Comparison of ENCODE assay signal across 1 cellular context in the genomic region with DNA sequence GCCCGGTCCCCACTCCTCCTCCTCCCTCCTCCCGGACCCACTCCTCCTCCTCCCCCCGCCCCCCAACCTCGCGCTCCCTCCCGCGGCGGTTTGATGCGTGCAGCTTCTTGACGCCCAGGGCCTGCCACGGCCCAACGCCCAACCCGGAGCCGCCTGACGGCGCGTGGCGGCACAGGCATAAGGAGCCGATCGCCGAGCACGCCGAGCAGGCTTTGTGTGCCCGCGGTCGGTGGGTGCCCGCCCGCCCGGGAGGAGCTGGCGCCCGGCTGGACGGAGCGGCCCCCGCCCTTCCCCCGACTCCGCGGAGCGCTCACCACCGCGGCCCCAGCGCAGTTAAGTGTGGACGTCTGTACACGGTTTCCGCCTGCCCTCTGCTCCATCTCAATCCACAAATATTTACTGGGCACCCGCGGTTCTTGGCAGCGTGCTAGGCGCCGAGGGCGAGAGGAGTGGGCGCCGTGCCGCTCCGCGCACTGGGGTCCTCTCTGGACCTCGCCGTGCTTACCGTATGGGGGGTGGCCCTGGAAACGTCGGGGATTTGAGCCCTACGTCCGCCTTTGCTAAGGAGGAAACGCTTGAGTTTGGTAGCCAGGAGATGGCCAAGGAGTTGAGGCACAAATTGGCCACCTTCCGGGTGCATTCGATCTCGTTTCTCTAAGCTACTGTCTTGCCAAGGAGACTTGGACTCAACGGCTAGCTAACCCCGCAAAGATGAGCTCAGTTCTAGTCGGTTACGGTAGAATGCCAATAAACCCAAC.
A peak's percentile ranks its signal among the peaks of the same experiment; 100 is the strongest.
TF ChIP-seq lines count a peak whose summit lies in the region.

No MANE protein-coding gene starts in this region.

TF ChIP-seq in K562, 482 proteins besides CTCF, POLR2A, EP300 and RAD21 (continued from another document and continues in another):
- TF ChIP-seq, protein P1, sequence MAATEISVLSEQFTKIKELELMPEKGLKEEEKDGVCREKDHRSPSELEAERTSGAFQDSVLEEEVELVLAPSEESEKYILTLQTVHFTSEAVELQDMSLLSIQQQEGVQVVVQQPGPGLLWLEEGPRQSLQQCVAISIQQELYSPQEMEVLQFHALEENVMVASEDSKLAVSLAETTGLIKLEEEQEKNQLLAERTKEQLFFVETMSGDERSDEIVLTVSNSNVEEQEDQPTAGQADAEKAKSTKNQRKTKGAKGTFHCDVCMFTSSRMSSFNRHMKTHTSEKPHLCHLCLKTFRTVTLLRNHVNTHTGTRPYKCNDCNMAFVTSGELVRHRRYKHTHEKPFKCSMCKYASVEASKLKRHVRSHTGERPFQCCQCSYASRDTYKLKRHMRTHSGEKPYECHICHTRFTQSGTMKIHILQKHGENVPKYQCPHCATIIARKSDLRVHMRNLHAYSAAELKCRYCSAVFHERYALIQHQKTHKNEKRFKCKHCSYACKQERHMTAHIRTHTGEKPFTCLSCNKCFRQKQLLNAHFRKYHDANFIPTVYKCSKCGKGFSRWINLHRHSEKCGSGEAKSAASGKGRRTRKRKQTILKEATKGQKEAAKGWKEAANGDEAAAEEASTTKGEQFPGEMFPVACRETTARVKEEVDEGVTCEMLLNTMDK (IDR thresholded peaks at IDR 0.05; ENCODE audit: borderline replicate concordance, insufficient read depth, low read depth, low read length, poor library complexity, severe bottlenecking) = no peak
- TF ChIP-seq, protein P2, sequence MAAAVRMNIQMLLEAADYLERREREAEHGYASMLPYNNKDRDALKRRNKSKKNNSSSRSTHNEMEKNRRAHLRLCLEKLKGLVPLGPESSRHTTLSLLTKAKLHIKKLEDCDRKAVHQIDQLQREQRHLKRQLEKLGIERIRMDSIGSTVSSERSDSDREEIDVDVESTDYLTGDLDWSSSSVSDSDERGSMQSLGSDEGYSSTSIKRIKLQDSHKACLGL (CRISPR knock-in tag; IDR thresholded peaks at IDR 0.05; ENCODE audit: borderline replicate concordance, poor library complexity, severe bottlenecking) = no peak
- TF ChIP-seq, protein P3, sequence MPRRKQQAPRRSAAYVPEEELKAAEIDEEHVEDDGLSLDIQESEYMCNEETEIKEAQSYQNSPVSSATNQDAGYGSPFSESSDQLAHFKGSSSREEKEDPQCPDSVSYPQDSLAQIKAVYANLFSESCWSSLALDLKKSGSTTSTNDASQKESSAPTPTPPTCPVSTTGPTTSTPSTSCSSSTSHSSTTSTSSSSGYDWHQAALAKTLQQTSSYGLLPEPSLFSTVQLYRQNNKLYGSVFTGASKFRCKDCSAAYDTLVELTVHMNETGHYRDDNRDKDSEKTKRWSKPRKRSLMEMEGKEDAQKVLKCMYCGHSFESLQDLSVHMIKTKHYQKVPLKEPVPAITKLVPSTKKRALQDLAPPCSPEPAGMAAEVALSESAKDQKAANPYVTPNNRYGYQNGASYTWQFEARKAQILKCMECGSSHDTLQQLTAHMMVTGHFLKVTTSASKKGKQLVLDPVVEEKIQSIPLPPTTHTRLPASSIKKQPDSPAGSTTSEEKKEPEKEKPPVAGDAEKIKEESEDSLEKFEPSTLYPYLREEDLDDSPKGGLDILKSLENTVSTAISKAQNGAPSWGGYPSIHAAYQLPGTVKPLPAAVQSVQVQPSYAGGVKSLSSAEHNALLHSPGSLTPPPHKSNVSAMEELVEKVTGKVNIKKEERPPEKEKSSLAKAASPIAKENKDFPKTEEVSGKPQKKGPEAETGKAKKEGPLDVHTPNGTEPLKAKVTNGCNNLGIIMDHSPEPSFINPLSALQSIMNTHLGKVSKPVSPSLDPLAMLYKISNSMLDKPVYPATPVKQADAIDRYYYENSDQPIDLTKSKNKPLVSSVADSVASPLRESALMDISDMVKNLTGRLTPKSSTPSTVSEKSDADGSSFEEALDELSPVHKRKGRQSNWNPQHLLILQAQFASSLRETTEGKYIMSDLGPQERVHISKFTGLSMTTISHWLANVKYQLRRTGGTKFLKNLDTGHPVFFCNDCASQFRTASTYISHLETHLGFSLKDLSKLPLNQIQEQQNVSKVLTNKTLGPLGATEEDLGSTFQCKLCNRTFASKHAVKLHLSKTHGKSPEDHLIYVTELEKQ (CRISPR knock-in tag; IDR thresholded peaks at IDR 0.05) = no peak
- no peak for TF ChIP-seq MAFG (tag; conservative IDR thresholded peaks at IDR 0.05)
- no peak for TF ChIP-seq RBM39 (optimal IDR thresholded peaks at IDR 0.05; ENCODE audit: low read depth, low read length)
- TF ChIP-seq SIN3A (IDR thresholded peaks at IDR 0.05; ENCODE audit: borderline replicate concordance in 2 of 2, control insufficient read depth in 1 of 2, low read depth in 2 of 2, low read length in 2 of 2) = peak in 1 of 2 experiments; percentile 80; a peak in 2 of 4 replicates
- no peak; the same call in 1 of the 2 replicates for TF ChIP-seq MYNN (IDR thresholded peaks at IDR 0.05)
- no peak for TF ChIP-seq MYNN (CRISPR knock-in tag; IDR thresholded peaks at IDR 0.05)
- no peak for TF ChIP-seq BMI1 (IDR thresholded peaks at IDR 0.05; ENCODE audit: low read length)
- peak; percentile 34; the same call in 1 of the 2 replicates for TF ChIP-seq ZEB2 (IDR thresholded peaks at IDR 0.05)
- TF ChIP-seq, protein P4, sequence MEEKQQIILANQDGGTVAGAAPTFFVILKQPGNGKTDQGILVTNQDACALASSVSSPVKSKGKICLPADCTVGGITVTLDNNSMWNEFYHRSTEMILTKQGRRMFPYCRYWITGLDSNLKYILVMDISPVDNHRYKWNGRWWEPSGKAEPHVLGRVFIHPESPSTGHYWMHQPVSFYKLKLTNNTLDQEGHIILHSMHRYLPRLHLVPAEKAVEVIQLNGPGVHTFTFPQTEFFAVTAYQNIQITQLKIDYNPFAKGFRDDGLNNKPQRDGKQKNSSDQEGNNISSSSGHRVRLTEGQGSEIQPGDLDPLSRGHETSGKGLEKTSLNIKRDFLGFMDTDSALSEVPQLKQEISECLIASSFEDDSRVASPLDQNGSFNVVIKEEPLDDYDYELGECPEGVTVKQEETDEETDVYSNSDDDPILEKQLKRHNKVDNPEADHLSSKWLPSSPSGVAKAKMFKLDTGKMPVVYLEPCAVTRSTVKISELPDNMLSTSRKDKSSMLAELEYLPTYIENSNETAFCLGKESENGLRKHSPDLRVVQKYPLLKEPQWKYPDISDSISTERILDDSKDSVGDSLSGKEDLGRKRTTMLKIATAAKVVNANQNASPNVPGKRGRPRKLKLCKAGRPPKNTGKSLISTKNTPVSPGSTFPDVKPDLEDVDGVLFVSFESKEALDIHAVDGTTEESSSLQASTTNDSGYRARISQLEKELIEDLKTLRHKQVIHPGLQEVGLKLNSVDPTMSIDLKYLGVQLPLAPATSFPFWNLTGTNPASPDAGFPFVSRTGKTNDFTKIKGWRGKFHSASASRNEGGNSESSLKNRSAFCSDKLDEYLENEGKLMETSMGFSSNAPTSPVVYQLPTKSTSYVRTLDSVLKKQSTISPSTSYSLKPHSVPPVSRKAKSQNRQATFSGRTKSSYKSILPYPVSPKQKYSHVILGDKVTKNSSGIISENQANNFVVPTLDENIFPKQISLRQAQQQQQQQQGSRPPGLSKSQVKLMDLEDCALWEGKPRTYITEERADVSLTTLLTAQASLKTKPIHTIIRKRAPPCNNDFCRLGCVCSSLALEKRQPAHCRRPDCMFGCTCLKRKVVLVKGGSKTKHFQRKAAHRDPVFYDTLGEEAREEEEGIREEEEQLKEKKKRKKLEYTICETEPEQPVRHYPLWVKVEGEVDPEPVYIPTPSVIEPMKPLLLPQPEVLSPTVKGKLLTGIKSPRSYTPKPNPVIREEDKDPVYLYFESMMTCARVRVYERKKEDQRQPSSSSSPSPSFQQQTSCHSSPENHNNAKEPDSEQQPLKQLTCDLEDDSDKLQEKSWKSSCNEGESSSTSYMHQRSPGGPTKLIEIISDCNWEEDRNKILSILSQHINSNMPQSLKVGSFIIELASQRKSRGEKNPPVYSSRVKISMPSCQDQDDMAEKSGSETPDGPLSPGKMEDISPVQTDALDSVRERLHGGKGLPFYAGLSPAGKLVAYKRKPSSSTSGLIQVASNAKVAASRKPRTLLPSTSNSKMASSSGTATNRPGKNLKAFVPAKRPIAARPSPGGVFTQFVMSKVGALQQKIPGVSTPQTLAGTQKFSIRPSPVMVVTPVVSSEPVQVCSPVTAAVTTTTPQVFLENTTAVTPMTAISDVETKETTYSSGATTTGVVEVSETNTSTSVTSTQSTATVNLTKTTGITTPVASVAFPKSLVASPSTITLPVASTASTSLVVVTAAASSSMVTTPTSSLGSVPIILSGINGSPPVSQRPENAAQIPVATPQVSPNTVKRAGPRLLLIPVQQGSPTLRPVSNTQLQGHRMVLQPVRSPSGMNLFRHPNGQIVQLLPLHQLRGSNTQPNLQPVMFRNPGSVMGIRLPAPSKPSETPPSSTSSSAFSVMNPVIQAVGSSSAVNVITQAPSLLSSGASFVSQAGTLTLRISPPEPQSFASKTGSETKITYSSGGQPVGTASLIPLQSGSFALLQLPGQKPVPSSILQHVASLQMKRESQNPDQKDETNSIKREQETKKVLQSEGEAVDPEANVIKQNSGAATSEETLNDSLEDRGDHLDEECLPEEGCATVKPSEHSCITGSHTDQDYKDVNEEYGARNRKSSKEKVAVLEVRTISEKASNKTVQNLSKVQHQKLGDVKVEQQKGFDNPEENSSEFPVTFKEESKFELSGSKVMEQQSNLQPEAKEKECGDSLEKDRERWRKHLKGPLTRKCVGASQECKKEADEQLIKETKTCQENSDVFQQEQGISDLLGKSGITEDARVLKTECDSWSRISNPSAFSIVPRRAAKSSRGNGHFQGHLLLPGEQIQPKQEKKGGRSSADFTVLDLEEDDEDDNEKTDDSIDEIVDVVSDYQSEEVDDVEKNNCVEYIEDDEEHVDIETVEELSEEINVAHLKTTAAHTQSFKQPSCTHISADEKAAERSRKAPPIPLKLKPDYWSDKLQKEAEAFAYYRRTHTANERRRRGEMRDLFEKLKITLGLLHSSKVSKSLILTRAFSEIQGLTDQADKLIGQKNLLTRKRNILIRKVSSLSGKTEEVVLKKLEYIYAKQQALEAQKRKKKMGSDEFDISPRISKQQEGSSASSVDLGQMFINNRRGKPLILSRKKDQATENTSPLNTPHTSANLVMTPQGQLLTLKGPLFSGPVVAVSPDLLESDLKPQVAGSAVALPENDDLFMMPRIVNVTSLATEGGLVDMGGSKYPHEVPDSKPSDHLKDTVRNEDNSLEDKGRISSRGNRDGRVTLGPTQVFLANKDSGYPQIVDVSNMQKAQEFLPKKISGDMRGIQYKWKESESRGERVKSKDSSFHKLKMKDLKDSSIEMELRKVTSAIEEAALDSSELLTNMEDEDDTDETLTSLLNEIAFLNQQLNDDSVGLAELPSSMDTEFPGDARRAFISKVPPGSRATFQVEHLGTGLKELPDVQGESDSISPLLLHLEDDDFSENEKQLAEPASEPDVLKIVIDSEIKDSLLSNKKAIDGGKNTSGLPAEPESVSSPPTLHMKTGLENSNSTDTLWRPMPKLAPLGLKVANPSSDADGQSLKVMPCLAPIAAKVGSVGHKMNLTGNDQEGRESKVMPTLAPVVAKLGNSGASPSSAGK (IDR thresholded peaks at IDR 0.05) = peak; percentile 36; the same call in 1 of the 2 replicates
- TF ChIP-seq ZNF76 (CRISPR knock-in tag; IDR thresholded peaks at IDR 0.05; ENCODE audit: borderline replicate concordance) = no peak
- TF ChIP-seq, protein P5, sequence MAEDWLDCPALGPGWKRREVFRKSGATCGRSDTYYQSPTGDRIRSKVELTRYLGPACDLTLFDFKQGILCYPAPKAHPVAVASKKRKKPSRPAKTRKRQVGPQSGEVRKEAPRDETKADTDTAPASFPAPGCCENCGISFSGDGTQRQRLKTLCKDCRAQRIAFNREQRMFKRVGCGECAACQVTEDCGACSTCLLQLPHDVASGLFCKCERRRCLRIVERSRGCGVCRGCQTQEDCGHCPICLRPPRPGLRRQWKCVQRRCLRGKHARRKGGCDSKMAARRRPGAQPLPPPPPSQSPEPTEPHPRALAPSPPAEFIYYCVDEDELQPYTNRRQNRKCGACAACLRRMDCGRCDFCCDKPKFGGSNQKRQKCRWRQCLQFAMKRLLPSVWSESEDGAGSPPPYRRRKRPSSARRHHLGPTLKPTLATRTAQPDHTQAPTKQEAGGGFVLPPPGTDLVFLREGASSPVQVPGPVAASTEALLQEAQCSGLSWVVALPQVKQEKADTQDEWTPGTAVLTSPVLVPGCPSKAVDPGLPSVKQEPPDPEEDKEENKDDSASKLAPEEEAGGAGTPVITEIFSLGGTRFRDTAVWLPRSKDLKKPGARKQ (CRISPR knock-in tag; IDR thresholded peaks at IDR 0.05) = no peak
- TF ChIP-seq FOXK2 (conservative IDR thresholded peaks at IDR 0.05 in 1 of 2, IDR thresholded peaks at IDR 0.05 in 1 of 2; ENCODE audit: low read depth in 2 of 2) = no peak; a peak in 1 of 4 replicates
- TF ChIP-seq, protein P6, sequence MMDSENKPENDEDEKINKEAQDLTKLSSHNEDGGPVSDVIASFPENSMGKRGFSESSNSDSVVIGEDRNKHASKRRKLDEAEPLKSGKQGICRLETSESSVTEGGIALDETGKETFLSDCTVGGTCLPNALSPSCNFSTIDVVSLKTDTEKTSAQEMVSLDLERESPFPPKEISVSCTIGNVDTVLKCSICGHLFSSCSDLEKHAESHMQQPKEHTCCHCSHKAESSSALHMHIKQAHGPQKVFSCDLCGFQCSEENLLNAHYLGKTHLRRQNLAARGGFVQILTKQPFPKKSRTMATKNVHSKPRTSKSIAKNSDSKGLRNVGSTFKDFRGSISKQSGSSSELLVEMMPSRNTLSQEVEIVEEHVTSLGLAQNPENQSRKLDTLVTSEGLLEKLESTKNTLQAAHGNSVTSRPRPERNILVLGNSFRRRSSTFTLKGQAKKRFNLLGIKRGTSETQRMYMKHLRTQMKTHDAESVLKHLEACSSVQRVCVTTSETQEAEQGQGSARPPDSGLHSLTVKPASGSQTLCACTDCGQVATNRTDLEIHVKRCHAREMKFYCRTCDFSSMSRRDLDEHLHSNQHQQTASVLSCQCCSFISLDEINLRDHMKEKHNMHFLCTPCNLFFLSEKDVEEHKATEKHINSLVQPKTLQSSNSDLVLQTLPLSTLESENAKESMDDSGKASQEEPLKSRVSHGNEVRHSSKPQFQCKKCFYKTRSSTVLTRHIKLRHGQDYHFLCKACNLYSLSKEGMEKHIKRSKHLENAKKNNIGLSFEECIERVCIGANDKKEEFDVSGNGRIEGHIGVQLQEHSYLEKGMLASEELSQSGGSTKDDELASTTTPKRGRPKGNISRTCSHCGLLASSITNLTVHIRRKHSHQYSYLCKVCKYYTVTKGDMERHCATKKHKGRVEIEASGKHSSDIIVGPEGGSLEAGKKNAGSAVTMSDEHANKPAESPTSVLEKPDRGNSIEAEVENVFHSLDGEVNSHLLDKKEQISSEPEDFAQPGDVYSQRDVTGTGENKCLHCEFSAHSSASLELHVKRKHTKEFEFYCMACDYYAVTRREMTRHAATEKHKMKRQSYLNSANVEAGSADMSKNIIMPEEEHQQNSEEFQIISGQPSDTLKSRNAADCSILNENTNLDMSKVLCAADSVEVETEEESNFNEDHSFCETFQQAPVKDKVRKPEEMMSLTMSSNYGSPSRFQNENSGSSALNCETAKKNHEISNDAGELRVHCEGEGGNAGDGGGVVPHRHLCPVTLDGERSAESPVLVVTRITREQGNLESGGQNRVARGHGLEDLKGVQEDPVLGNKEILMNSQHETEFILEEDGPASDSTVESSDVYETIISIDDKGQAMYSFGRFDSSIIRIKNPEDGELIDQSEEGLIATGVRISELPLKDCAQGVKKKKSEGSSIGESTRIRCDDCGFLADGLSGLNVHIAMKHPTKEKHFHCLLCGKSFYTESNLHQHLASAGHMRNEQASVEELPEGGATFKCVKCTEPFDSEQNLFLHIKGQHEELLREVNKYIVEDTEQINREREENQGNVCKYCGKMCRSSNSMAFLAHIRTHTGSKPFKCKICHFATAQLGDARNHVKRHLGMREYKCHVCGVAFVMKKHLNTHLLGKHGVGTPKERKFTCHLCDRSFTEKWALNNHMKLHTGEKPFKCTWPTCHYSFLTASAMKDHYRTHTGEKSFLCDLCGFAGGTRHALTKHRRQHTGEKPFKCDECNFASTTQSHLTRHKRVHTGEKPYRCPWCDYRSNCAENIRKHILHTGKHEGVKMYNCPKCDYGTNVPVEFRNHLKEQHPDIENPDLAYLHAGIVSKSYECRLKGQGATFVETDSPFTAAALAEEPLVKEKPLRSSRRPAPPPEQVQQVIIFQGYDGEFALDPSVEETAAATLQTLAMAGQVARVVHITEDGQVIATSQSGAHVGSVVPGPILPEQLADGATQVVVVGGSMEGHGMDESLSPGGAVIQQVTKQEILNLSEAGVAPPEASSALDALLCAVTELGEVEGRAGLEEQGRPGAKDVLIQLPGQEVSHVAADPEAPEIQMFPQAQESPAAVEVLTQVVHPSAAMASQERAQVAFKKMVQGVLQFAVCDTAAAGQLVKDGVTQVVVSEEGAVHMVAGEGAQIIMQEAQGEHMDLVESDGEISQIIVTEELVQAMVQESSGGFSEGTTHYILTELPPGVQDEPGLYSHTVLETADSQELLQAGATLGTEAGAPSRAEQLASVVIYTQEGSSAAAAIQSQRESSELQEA (IDR thresholded peaks at IDR 0.05; ENCODE audit: low read depth) = no peak
